8 cellular contexts compared by ENCODE assay signal in genomic region chr2:70141754-70142589, GRCh38. TPM values are rescaled to one million over a fixed set of nuclear protein-coding genes. Genes with fewer than 3 reads are reported as not detected.
DNase-seq lines count a peak whose midpoint lies in the region; ATAC-seq and TF ChIP-seq lines count a peak whose summit lies in the region.

No MANE protein-coding gene starts in this region.

- no peak overlapping the region for H3K27ac ChIP-seq in iPS DF 6.9 (ENCODE audit: low read length)

- DNase-seq in AG09309 (ENCODE audit: low read depth) (no peak), NOMO-1 treated with DMSO at 0.1 percent for 48 hours (lab: John Stamatoyannopoulos, UW; ENCODE audit: unreplicated experiment) (peak; percentile 79), anterior cingulate cortex (lab: John Stamatoyannopoulos, UW) (peak in 34 of 58 donors; percentile 21 to 85 (median 68)), iPS DF 6.9 (ENCODE audit: low read depth, low spot score) (no peak), GOT3 (lab: John Stamatoyannopoulos, UW) (no peak)

- peak overlapping the region; percentile 91 for H3K9ac ChIP-seq in skeletal muscle satellite cell (ENCODE audit: low read depth, low read length)

- TF ChIP-seq CTCF in AG09309 (IDR thresholded peaks at IDR 0.05; ENCODE audit: control insufficient read depth, insufficient read depth, low read depth, low read length, missing control alignments): no peak

- H3K4me3 ChIP-seq in AG09309 (ENCODE audit: control insufficient read depth, low read depth, low read length): peak overlapping the region; percentile 47
- peak overlapping the region; percentile 49; the same call in 1 of the 2 replicates for H3K4me3 ChIP-seq in iPS DF 6.9 (ENCODE audit: low read length)
- peak overlapping the region; percentile 66 for H3K4me3 ChIP-seq in skeletal muscle satellite cell (ENCODE audit: low read length)

- no peaks in the 10 kb centered on the region for H3K27me3 ChIP-seq in iPS DF 6.9 (ENCODE audit: control insufficient read depth, insufficient read depth, low read length)
- H3K27me3 ChIP-seq in skeletal muscle satellite cell (ENCODE audit: control insufficient read depth, insufficient read depth, low read length): no peaks in the 10 kb centered on the region

- H3K9me3 ChIP-seq in iPS DF 6.9 (ENCODE audit: control insufficient read depth, insufficient read depth, low read length) (no peaks in the 10 kb centered on the region), skeletal muscle satellite cell (replicated peaks; ENCODE audit: low read length) (no peaks in the 10 kb centered on the region)

- H3K4me1 ChIP-seq in iPS DF 6.9 (ENCODE audit: control insufficient read depth, insufficient read depth, low read length): peaks cover 9% of the 10 kb centered on the region; the same call in 1 of the 2 replicates
- H3K4me1 ChIP-seq in skeletal muscle satellite cell (ENCODE audit: control insufficient read depth, insufficient read depth, low read length): peaks cover 25% of the 10 kb centered on the region

- H3K36me3 ChIP-seq in iPS DF 6.9 (ENCODE audit: control insufficient read depth, insufficient read depth, low read length): no peaks in the 10 kb centered on the region
- no peaks in the 10 kb centered on the region for H3K36me3 ChIP-seq in skeletal muscle satellite cell (ENCODE audit: insufficient read depth, low read length)

- ATAC-seq in GM18519 (IDR thresholded peaks at IDR 0.05; ENCODE audit: low FRiP score, unreplicated experiment): peak; percentile 5
- peak; percentile 43 for ATAC-seq in HG02973 (IDR thresholded peaks at IDR 0.05; ENCODE audit: unreplicated experiment)

- H3K4me2 ChIP-seq in skeletal muscle satellite cell (ENCODE audit: low read length): peak overlapping the region; percentile 81

- no CpG with 5 or more reads among the region's 76 CpGs for WGBS in iPS DF 6.9 (ENCODE audit: insufficient coverage, insufficient read length)

RNA-seq across cellular contexts. Expression of gene C2orf42, which starts 48.8 kb away (rescaled TPM):
- 12.7 and 15.7 TPM in 2 replicates for total RNA-seq in skeletal muscle satellite cell (2012; rRNA removed)

RNA-seq across cellular contexts. Expression of gene PCBP1, which starts 54.7 kb away (rescaled TPM):
- 44.9 and 51.8 TPM in 2 replicates for total RNA-seq in skeletal muscle satellite cell (2012; rRNA removed)

Comparison
In these comparisons a context has a peak if more than half of its experiments do, and no peak if none do; other contexts are left out.
1. DNase-seq: peak in NOMO-1 treated with DMSO at 0.1 percent for 48 hours (single experiment) and anterior cingulate cortex (34 of 58); none in AG09309 (single experiment), iPS DF 6.9 (single experiment) and GOT3 (single experiment).
2. Peak in every context shown above with its lines, with median percentiles within 50 percentile points of each other: H3K4me3 ChIP-seq.